ENCODE assay signal across 8 cellular contexts in genomic region chr22:28800308-28801041, GRCh38. TPM values are rescaled to one million over a fixed set of nuclear protein-coding genes. Genes with fewer than 3 reads are reported as not detected.
DNase-seq lines count a peak whose midpoint lies in the region; ATAC-seq, FAIRE-seq and TF ChIP-seq lines count a peak whose summit lies in the region.

Gene XBP1, minus strand, starts transcription at chr22:28800569.

- H2BK5ac ChIP-seq in IMR-90 (ENCODE audit: low read depth, low read length, poor library complexity, severe bottlenecking): peak within 1 kb of the TSS; percentile 90

- H3K9me3 ChIP-seq in IMR-90 (ENCODE audit: control insufficient read depth, insufficient read depth, low read length) (no peaks in the 10 kb centered on the region), esophagus muscularis mucosa (no peaks in the 10 kb centered on the region), muscle layer of duodenum (ENCODE audit: control insufficient read depth in 1 of 2, low read length in 2 of 2) (no peaks in the 10 kb centered on the region)

- H3K4me1 ChIP-seq in IMR-90 (ENCODE audit: control insufficient read depth, insufficient read depth, low read length) (no peaks in the 10 kb centered on the region), esophagus muscularis mucosa (peaks cover 51 to 62% (median 58%) of the 10 kb centered on the region in 4 donors), muscle layer of duodenum (ENCODE audit: control insufficient read depth in 1 of 2, insufficient read depth in 2 of 2, low read length in 2 of 2) (peaks cover 8 to 32% of the 10 kb centered on the region in 2 donors)

- no peak within 1 kb of the TSS for H2BK20ac ChIP-seq in IMR-90 (ENCODE audit: low read depth, low read length)

- H4K20me1 ChIP-seq in IMR-90 (ENCODE audit: insufficient read depth, low read length): peaks cover 31% of the 10 kb centered on the region

- TSS peak; percentile 80 for BruUV-seq in IMR-90 (replicated peaks; lab: Mats Ljungman, UMichigan)

- H3K9me1 ChIP-seq in IMR-90 (ENCODE audit: insufficient read depth, low read length): 0 out of 2 replicates have a peak, but pooled peaks cover 3% of the 10 kb centered on the region

- H4K8ac ChIP-seq in IMR-90 (ENCODE audit: low read depth in 2 of 2, low read length in 2 of 2): peak within 1 kb of the TSS; percentile 93 to 97

- H3K27me3 ChIP-seq in IMR-90 (ENCODE audit: control insufficient read depth, insufficient read depth, low read length): no peaks in the 10 kb centered on the region
- no peaks in the 10 kb centered on the region for H3K27me3 ChIP-seq in esophagus muscularis mucosa
- no peaks in the 10 kb centered on the region for H3K27me3 ChIP-seq in muscle layer of duodenum (ENCODE audit: low read depth, low read length)

- H4K5ac ChIP-seq in IMR-90 (ENCODE audit: low read depth, low read length): peak within 1 kb of the TSS; percentile 98

- TF ChIP-seq CTCF in IMR-90 (conservative IDR thresholded peaks at IDR 0.05; ENCODE audit: low read depth, low read length) (no peak), esophagus muscularis mucosa (IDR thresholded peaks at IDR 0.05) (no peak)

- H3K36me3 ChIP-seq in IMR-90 (ENCODE audit: control insufficient read depth, insufficient read depth, low read length) (peaks cover 19% of the 10 kb centered on the region), esophagus muscularis mucosa (peaks cover 18 to 37% (median 27%) of the 10 kb centered on the region in 4 donors), muscle layer of duodenum (ENCODE audit: control insufficient read depth in 1 of 2, insufficient read depth in 2 of 2, low read length in 2 of 2) (peaks cover 18 to 36% of the 10 kb centered on the region in 2 donors)

- H3K27ac ChIP-seq in IMR-90 (ENCODE audit: insufficient read depth, low read length): peak within 1 kb of the TSS; percentile 87
- peak within 1 kb of the TSS; percentile 99 to 100 (median 100) for H3K27ac ChIP-seq in esophagus muscularis mucosa (replicated peaks in 1 of 4)
- H3K27ac ChIP-seq in muscle layer of duodenum (ENCODE audit: low read length): peak within 1 kb of the TSS; percentile 100

- H3K56ac ChIP-seq in IMR-90 (ENCODE audit: extremely low read depth, insufficient read depth, low read length): peak within 1 kb of the TSS; percentile 99

- peak within 1 kb of the TSS; percentile 54 for H2BK120ac ChIP-seq in IMR-90 (ENCODE audit: low read depth, low read length)

- POLR2A ChIA-PET in IMR-90 (lab: Charles Lee; ENCODE audit: unreplicated experiment): interaction anchor here (0.5 to 1.0 kb wide), 6 partner anchors 9 to 44 kb away, joined by 3 to 16 read pairs (median 5); partner anchors contain the start of gene CCDC117

- peak within 1 kb of the TSS; percentile 98 for H3K14ac ChIP-seq in IMR-90 (replicated peaks; ENCODE audit: low read depth, low read length)

- H3K9me3 Mint-ChIP-seq in activated T-cell treated with anti-CD3 and anti-CD28 coated beads, Interleukin-2, amount 50 U/mL, for 72 hours: no peaks in the 10 kb centered on the region

- peak within 1 kb of the TSS; percentile 32 for H2BK15ac ChIP-seq in IMR-90 (ENCODE audit: low read depth, low read length)

- H2AK9ac ChIP-seq in IMR-90 (replicated peaks; ENCODE audit: low read depth, low read length, poor library complexity): peak within 1 kb of the TSS; percentile 98

- H3K9ac ChIP-seq in IMR-90 (ENCODE audit: low read depth, low read length): peak within 1 kb of the TSS; percentile 92

- peak within 1 kb of the TSS; percentile 89 to 97 for H3K4me3 Mint-ChIP-seq in activated T-cell treated with anti-CD3 and anti-CD28 coated beads, Interleukin-2, amount 50 U/mL, for 72 hours

- peak within 1 kb of the TSS; percentile 98 for H3K23ac ChIP-seq in IMR-90 (ENCODE audit: low read depth, low read length)

- ATAC-seq in GM21528 (IDR thresholded peaks at IDR 0.05; ENCODE audit: low FRiP score, unreplicated experiment) (peak; percentile 81), IMR-90 (ENCODE audit: low read depth) (peak; percentile 97)
- peak; percentile 90 to 92 for ATAC-seq in activated T-cell treated with anti-CD3 and anti-CD28 coated beads, Interleukin-2, amount 50 U/mL, for 72 hours (replicated peaks in 1 of 2)

- no peak for TF ChIP-seq EP300 in esophagus muscularis mucosa (IDR thresholded peaks at IDR 0.05)

- peak within 1 kb of the TSS; percentile 84 for H2AK5ac ChIP-seq in IMR-90 (ENCODE audit: low read depth, low read length)

- peak within 1 kb of the TSS; percentile 99 for H3K27ac Mint-ChIP-seq in activated T-cell treated with anti-CD3 and anti-CD28 coated beads, Interleukin-2, amount 50 U/mL, for 72 hours

- H3K36me3 Mint-ChIP-seq in activated T-cell treated with anti-CD3 and anti-CD28 coated beads, Interleukin-2, amount 50 U/mL, for 72 hours (ENCODE audit: insufficient read depth in 2 of 2): peaks cover 20 to 32% of the 10 kb centered on the region in 2 donors

- DNase-seq in DMS153 (lab: John Stamatoyannopoulos, UW) (peak; percentile 84), IMR-90 (peak; percentile 93), RCC 7860 (ENCODE audit: low spot score) (peak; percentile 78), esophagus muscularis mucosa (ENCODE audit: extremely low spot score) (peak; percentile 98)
- DNase-seq in activated T-cell treated with anti-CD3 and anti-CD28 coated beads, Interleukin-2, amount 50 U/mL, for 72 hours: peak; percentile 92 to 97
- peak; percentile 73 for DNase-seq in stimulated activated CD8-positive, alpha-beta memory T cell treated with anti-CD3 and anti-CD28 coated beads, Interleukin-7, amount 100 ng/mL, for 24 hours (ENCODE audit: low read depth)

- H4K91ac ChIP-seq in IMR-90 (ENCODE audit: insufficient read depth, low read depth, low read length): peak within 1 kb of the TSS; percentile 98

- CTCF ChIA-PET in IMR-90 (lab: Yijun Ruan, JAX): no interaction called here

- TF ChIP-seq POLR2A in IMR-90 (IDR thresholded peaks at IDR 0.05; ENCODE audit: low read depth, low read length) (peak; percentile 98), esophagus muscularis mucosa (IDR thresholded peaks at IDR 0.05; ENCODE audit: low read depth) (peak; percentile 99)

- H3K4me2 ChIP-seq in IMR-90 (ENCODE audit: low read depth, low read length): peak within 1 kb of the TSS; percentile 84

- WGBS in IMR-90 (ENCODE audit: extremely low coverage in 2 of 2, insufficient read length in 1 of 2), 2 experiments: 0% methylated on average over 33 of the region's 78 CpGs; no CpG with 5 or more reads in 1 of the 2 experiments
- WGBS in esophagus muscularis mucosa: under 1% methylated on average over 34 of the region's 78 CpGs

- peak within 1 kb of the TSS; percentile 99 for H3K4ac ChIP-seq in IMR-90 (ENCODE audit: low read depth, low read length)

- H3K4me3 ChIP-seq in IMR-90 (ENCODE audit: insufficient read depth, low read depth, low read length) (peak within 1 kb of the TSS; percentile 91), esophagus muscularis mucosa (peak within 1 kb of the TSS; percentile 88 to 100 (median 96)), muscle layer of duodenum (ENCODE audit: low read depth in 1 of 2, low read length in 2 of 2) (peak within 1 kb of the TSS; percentile 90 to 99)

- in situ Hi-C loops in IMR-90 (cut with MboI; ENCODE audit: low sequenced_read_pairs): no loop called here

- peak within 1 kb of the TSS; percentile 88 for H2AFZ ChIP-seq in IMR-90 (replicated peaks; ENCODE audit: low read length, poor library complexity)

- H3K4me1 Mint-ChIP-seq in activated T-cell treated with anti-CD3 and anti-CD28 coated beads, Interleukin-2, amount 50 U/mL, for 72 hours (ENCODE audit: low read depth): peaks cover 58% of the 10 kb centered on the region

- TF ChIP-seq RAD21 in IMR-90 (IDR thresholded peaks at IDR 0.05; ENCODE audit: low read length): no peak

- FAIRE-seq in RCC 7860 (lab: Jason Lieb, UNC): no peak

- H3K79me1 ChIP-seq in IMR-90 (ENCODE audit: low read depth in 1 of 2, low read length in 2 of 2): peaks cover 22 to 52% of the 10 kb centered on the region in 2 experiments

- dilution Hi-C loops in IMR-90 (cut with HindIII; ENCODE audit: low sequenced_read_pairs, unreplicated experiment): no loop called here

- no peaks in the 10 kb centered on the region for H3K27me3 Mint-ChIP-seq in activated T-cell treated with anti-CD3 and anti-CD28 coated beads, Interleukin-2, amount 50 U/mL, for 72 hours (ENCODE audit: low read depth)

- peak within 1 kb of the TSS; percentile 91 for H3K18ac ChIP-seq in IMR-90 (ENCODE audit: low read depth, low read length)

- intact Hi-C loops in IMR-90 (cut with micrococcal nuclease): no loop called here
- intact Hi-C loops in esophagus muscularis mucosa (cut with DNase I): no loop called here

TF ChIP-seq in IMR-90, 13 proteins besides CTCF, POLR2A, EP300 and RAD21:
- TF ChIP-seq MXI1 (IDR thresholded peaks at IDR 0.05; ENCODE audit: borderline replicate concordance, low read depth, low read length) (peak; percentile 86; the same call in 1 of the 2 replicates), MAZ (IDR thresholded peaks at IDR 0.05; ENCODE audit: borderline replicate concordance, low read depth, low read length) (peak; percentile 27; the same call in 1 of the 2 replicates), ELK1 (IDR thresholded peaks at IDR 0.05; ENCODE audit: borderline replicate concordance, low read depth, low read length) (no peak), RFX5 (IDR thresholded peaks at IDR 0.05; ENCODE audit: low read depth, low read length) (no peak), RCOR1 (IDR thresholded peaks at IDR 0.05; ENCODE audit: insufficient replicate concordance, low read length) (no peak)
- TF ChIP-seq, protein P1, sequence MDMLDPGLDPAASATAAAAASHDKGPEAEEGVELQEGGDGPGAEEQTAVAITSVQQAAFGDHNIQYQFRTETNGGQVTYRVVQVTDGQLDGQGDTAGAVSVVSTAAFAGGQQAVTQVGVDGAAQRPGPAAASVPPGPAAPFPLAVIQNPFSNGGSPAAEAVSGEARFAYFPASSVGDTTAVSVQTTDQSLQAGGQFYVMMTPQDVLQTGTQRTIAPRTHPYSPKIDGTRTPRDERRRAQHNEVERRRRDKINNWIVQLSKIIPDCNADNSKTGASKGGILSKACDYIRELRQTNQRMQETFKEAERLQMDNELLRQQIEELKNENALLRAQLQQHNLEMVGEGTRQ (IDR thresholded peaks at IDR 0.05; ENCODE audit: low read depth, low read length): peak; percentile 62

RNA-seq across cellular contexts. Expression of gene XBP1, which starts in this region (rescaled TPM):
- total RNA-seq in IMR-90 (2012; rRNA removed) (195 and 223 TPM in 2 replicates), esophagus muscularis mucosa (100 to 1,000 TPM in 1 of 4 donors, 10 to 100 TPM in 3; 59.8 to 176 (median 70.2) TPM)
- polyA plus RNA-seq in IMR-90 (2012; rRNA removed): 93.8 and 95.0 TPM in 2 replicates
- polyA plus RNA-seq in IMR-90 (2012; cell fraction: cytosol; rRNA removed): 62.2 and 70.7 TPM in 2 replicates
- 58.3 and 110 TPM in 2 replicates for polyA plus RNA-seq in IMR-90 (2012; cell fraction: nucleus; rRNA removed; ENCODE audit: low replicate concordance)
- 100 to 1,000 TPM; 205 to 209 TPM for total RNA-seq in activated T-cell treated with anti-CD3 and anti-CD28 coated beads, Interleukin-2, amount 50 U/mL, for 72 hours

Comparison
In these comparisons a context has a peak if more than half of its experiments do, and no peak if none do; other contexts are left out.
1. Peak in every context shown above with its lines: DNase-seq, ATAC-seq, H3K4me3 ChIP-seq and H3K27ac ChIP-seq.